8 cellular contexts compared by ENCODE assay signal in the genomic region with DNA sequence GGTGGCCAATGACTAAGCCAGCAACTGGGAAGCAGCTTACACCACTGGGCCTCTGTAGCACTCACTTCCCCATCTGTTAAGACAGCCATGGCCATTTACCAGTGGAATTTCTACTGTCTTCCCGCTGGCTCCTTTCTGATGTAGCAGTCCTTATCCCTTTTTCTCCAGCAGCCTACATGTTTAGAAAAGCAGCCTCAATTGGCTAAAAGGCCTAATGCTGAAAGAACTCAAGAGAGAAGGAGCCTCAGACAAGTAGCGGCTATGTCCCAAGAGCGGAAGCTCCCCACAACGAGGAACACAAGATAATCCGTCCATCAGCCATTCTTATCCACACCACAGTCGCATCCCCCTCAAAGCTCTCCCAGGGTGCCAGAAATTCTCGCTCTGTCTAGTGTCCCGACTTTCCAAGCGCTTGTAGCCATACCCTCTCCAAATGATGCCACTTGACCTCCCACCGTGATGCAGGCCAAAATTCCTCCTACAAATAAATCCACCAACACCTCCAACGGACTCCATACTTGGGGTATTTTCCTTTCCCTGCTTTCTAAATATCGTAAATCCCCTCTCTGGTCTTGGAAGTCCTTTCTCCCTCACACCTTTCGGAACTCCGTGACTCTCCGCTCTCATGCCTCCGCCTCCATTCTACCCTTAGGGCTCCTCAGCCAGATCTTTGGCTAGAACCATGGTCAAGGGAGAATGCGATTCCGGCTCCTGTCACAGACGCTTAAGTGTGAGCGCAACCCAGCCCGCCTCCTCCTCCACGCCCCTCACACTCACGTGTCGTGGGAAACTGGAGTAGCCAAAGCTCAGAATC. TPM values are rescaled to one million over a fixed set of nuclear protein-coding genes. Genes with fewer than 3 reads are reported as not detected.
DNase-seq lines count a peak whose midpoint lies in the region; ATAC-seq, FAIRE-seq and TF ChIP-seq lines count a peak whose summit lies in the region.

No MANE protein-coding gene starts in this region.

- H3K9me3 ChIP-seq in CD4-positive, alpha-beta T cell (ENCODE audit: control insufficient read depth, low read length): no peaks in the 10 kb centered on the region
- H3K9me3 ChIP-seq in kidney (ENCODE audit: control insufficient read depth in 1 of 2, low read length in 2 of 2): peaks cover 0 to 4% of the 10 kb centered on the region in 2 donors

- no peak for FAIRE-seq in bronchial epithelial cell (lab: Jason Lieb, UNC)
- no peak for FAIRE-seq in kidney (lab: Jason Lieb, UNC)

- peak; percentile 16 for ATAC-seq in CD4-positive, alpha-beta T cell (ENCODE audit: poor library complexity)
- peak; percentile 38 for ATAC-seq in GM18909 (IDR thresholded peaks at IDR 0.05; ENCODE audit: poor library complexity, unreplicated experiment)
- peak; percentile 10 for ATAC-seq in HG03108 (IDR thresholded peaks at IDR 0.05; ENCODE audit: unreplicated experiment)
- peak; percentile 12 for ATAC-seq in stimulated activated naive CD8-positive, alpha-beta T cell treated with anti-CD3 and anti-CD28 coated beads, Interleukin-15, Interleukin-2, amounts not matched to agents 100 U/mL and 50 U/mL, for 24 hours

- no peak for TF ChIP-seq CTCF in CD4-positive, alpha-beta T cell (IDR thresholded peaks at IDR 0.05)
- TF ChIP-seq CTCF in bronchial epithelial cell (IDR thresholded peaks at IDR 0.05; ENCODE audit: insufficient read depth, low read length, severe bottlenecking) (no peak), kidney (IDR thresholded peaks at IDR 0.05; ENCODE audit: borderline replicate concordance, extremely low read depth, insufficient read depth) (no peak)

- peak overlapping the region; percentile 64 to 96 for H3K9ac ChIP-seq in kidney (ENCODE audit: low read length in 2 of 2)

- H3K36me3 ChIP-seq in bronchial epithelial cell (ENCODE audit: control insufficient read depth, insufficient read depth, low read length) (peaks cover 4% of the 10 kb centered on the region), kidney (ENCODE audit: control insufficient read depth in 1 of 2, insufficient read depth in 2 of 2, low read length in 2 of 2) (peaks cover 4 to 11% of the 10 kb centered on the region in 2 donors)

- H3K27me3 ChIP-seq in CD4-positive, alpha-beta T cell (ENCODE audit: control insufficient read depth, insufficient read depth, low read length): no peaks in the 10 kb centered on the region
- no peaks in the 10 kb centered on the region for H3K27me3 ChIP-seq in bronchial epithelial cell (ENCODE audit: control insufficient read depth, insufficient read depth, low read length)

- peak overlapping the region; percentile 73 for H3K4me3 ChIP-seq in bronchial epithelial cell (ENCODE audit: low read depth, low read length)
- peak overlapping the region; percentile 94 to 99 for H3K4me3 ChIP-seq in kidney (ENCODE audit: low read length in 2 of 2)

- H3K4me3 Mint-ChIP-seq in CD4-positive, alpha-beta T cell: peak overlapping the region; percentile 91

- H3K27ac Mint-ChIP-seq in CD4-positive, alpha-beta T cell: peak overlapping the region; percentile 93

- POLR2A ChIA-PET in CD4-positive, alpha-beta T cell (lab: Charles Lee): interaction anchor here (0.6 to 4.6 kb wide), 28 partner anchors 10 to 810 kb away, joined by 3 to 71 read pairs (median 5); a partner anchor contains a TSS

- peaks cover 66% of the 10 kb centered on the region for H3K36me3 Mint-ChIP-seq in CD4-positive, alpha-beta T cell (ENCODE audit: low read depth)

- no peaks in the 10 kb centered on the region for H3K27me3 Mint-ChIP-seq in CD4-positive, alpha-beta T cell

- peaks cover 66% of the 10 kb centered on the region for H3K4me1 Mint-ChIP-seq in CD4-positive, alpha-beta T cell (ENCODE audit: low read depth)

- H3K9me3 Mint-ChIP-seq in CD4-positive, alpha-beta T cell: no peaks in the 10 kb centered on the region

- intact Hi-C loops in CD4-positive, alpha-beta T cell (cut with DNase I, micrococcal nuclease): loop anchor here (2.0 kb wide), 2 partner anchors 34 to 38 kb away; a partner anchor contains a TSS
- intact Hi-C loops in kidney (cut with DNase I): no loop called here

- no peak for DNase-seq in CD4-positive, alpha-beta T cell
- peak; percentile 70 for DNase-seq in OCI-M1 (lab: John Stamatoyannopoulos, UW)
- peak; percentile 45 for DNase-seq in bronchial epithelial cell (ENCODE audit: low read depth)
- no peak for DNase-seq in kidney
- DNase-seq in stimulated activated naive CD8-positive, alpha-beta T cell treated with anti-CD3 and anti-CD28 coated beads, Interleukin-15, Interleukin-2, amounts not matched to agents 100 U/mL and 50 U/mL, for 24 hours: no peak
- no peak for DNase-seq in KG1 (lab: John Stamatoyannopoulos, UW)

- peaks cover 6% of the 10 kb centered on the region in 2 donors for H3K4me1 ChIP-seq in kidney (ENCODE audit: control insufficient read depth in 1 of 2, insufficient read depth in 1 of 2, low read depth in 1 of 2, low read length in 2 of 2)

- CTCF ChIA-PET in CD4-positive, alpha-beta T cell (lab: Charles Lee): interaction anchor here (0.8 to 7.3 kb wide), 20 partner anchors 10 to 292 kb away, joined by 3 to 75 read pairs (median 6); a partner anchor contains a TSS

- peak overlapping the region; percentile 95 for H3K27ac ChIP-seq in CD4-positive, alpha-beta T cell (ENCODE audit: low read depth, low read length)
- peak overlapping the region; percentile 99 to 100 for H3K27ac ChIP-seq in kidney (ENCODE audit: low read depth in 2 of 2, low read length in 2 of 2)

RNA-seq across cellular contexts. Expression of a gene that starts 0.5 kb away (rescaled TPM):
- total RNA-seq in CD4-positive, alpha-beta T cell: 10 to 100 TPM; 53.4 to 55.8 TPM
- total RNA-seq in bronchial epithelial cell (259 and 478 TPM in 2 replicates), kidney (165 TPM)
- 84.7 TPM for polyA plus RNA-seq in kidney (ENCODE audit: insufficient read depth, low read depth, low replicate concordance)

RNA-seq across cellular contexts. Expression of a gene that starts 34.6 kb away (rescaled TPM):
- total RNA-seq in CD4-positive, alpha-beta T cell: 10 to 100 TPM; 46.6 to 47.2 TPM
- total RNA-seq in bronchial epithelial cell (3.7 and 4.2 TPM in 2 replicates), kidney (41.0 TPM)
- 12.5 TPM for polyA plus RNA-seq in kidney (ENCODE audit: insufficient read depth, low read depth, low replicate concordance)

RNA-seq across cellular contexts. Expression of a gene that starts 40.4 kb away (rescaled TPM):
- total RNA-seq in CD4-positive, alpha-beta T cell: 10 to 100 TPM in 1 of 2 experiments, 1 to 10 TPM in 1; 8.4 to 10.5 TPM
- total RNA-seq in bronchial epithelial cell (under 0.01 TPM in 1 of 2 replicates, not detected in the other), kidney (7.7 TPM)
- polyA plus RNA-seq in kidney (ENCODE audit: insufficient read depth, low read depth, low replicate concordance): 3.2 TPM

Comparison
In these comparisons a context has a peak if more than half of its experiments do, and no peak if none do; other contexts are left out.
1. DNase-seq: peak in OCI-M1 (single experiment) and bronchial epithelial cell (single experiment); none in CD4-positive, alpha-beta T cell (0 of 10), kidney (single experiment), stimulated activated naive CD8-positive, alpha-beta T cell treated with anti-CD3 and anti-CD28 coated beads, Interleukin-15, Interleukin-2, amounts not matched to agents 100 U/mL and 50 U/mL, for 24 hours (single experiment) and KG1 (single experiment).
2. Peak in every context shown above with its lines, with median percentiles within 50 percentile points of each other: ATAC-seq.